In genomic region chr14:30131698-30132097, GRCh38 we compare ENCODE assay signal across 30 cellular contexts.
"Had no signal": no experiment of that assay in that cellular context is flagged by ENCODE, and none has a peak within 500 bp of the region (broad histone marks: within the 10 kb centered on the region; RNA-seq: fewer than 3 reads in every experiment).

No MANE protein-coding gene starts in this region.

- DNase-seq: activated CD4-positive, alpha-beta T cell treated with anti-CD3 and anti-CD28 coated beads for 4 hours; activated CD4-positive, alpha-beta T cell treated with anti-CD3 and anti-CD28 coated beads, Interleukin-2, amount 50 U/mL, for 4 hours; activated naive CD4-positive, alpha-beta T cell; activated T-cell treated with anti-CD3 and anti-CD28 coated beads for 4 hours; activated T-cell treated with anti-CD3 and anti-CD28 coated beads, Interleukin-2, amount 50 U/mL, for 72 hours; anterior cingulate cortex; foreskin keratinocyte; heart left ventricle; hypothalamus; immature natural killer cell; midbrain; naive thymus-derived CD4-positive, alpha-beta T cell; pancreas; retina; stimulated activated CD4-positive, alpha-beta T cell treated with anti-CD3 and anti-CD28 coated beads, Interleukin-12 subunit alpha, Interleukin-12 subunit beta, amount 100 ng/mL, for 4 hours; stimulated activated CD4-positive, alpha-beta T cell treated with anti-CD3 and anti-CD28 coated beads, Interleukin-4, amount 100 ng/mL, for 24 hours; stimulated activated naive CD8-positive, alpha-beta T cell treated with anti-CD3 and anti-CD28 coated beads, Interleukin-15, amount 100 ng/mL, for 72 hours; substantia nigra; thyroid gland; upper lobe of right lung had no signal

- H3K4me3 Mint-ChIP-seq: activated naive CD8-positive, alpha-beta T cell; activated T-cell treated with anti-CD3 and anti-CD28 coated beads, Interleukin-2, amount 50 U/mL, for 72 hours; central memory CD8-positive, alpha-beta T cell; dendritic cell treated with granulocyte-macrophage colony-stimulating factor and Interleukin-4, amounts not matched to agents 40 ng/mL and 50 ng/mL, for 4 days; immature natural killer cell; naive thymus-derived CD4-positive, alpha-beta T cell; neural crest cell; stimulated activated effector memory CD8-positive, alpha-beta T cell treated with anti-CD3 and anti-CD28 coated beads, Interleukin-12 subunit alpha, Interleukin-12 subunit beta, amount 100 ng/mL, for 72 hours; stimulated activated naive CD8-positive, alpha-beta T cell treated with anti-CD3 and anti-CD28 coated beads, Interleukin-15, amount 100 ng/mL, for 72 hours had no signal

- H3K4me1 Mint-ChIP-seq: central memory CD8-positive, alpha-beta T cell; immature natural killer cell; naive thymus-derived CD4-positive, alpha-beta T cell; stimulated activated effector memory CD8-positive, alpha-beta T cell treated with anti-CD3 and anti-CD28 coated beads, Interleukin-12 subunit alpha, Interleukin-12 subunit beta, amount 100 ng/mL, for 72 hours; stimulated activated naive CD8-positive, alpha-beta T cell treated with anti-CD3 and anti-CD28 coated beads, Interleukin-15, amount 100 ng/mL, for 72 hours had no signal

- H3K27me3 Mint-ChIP-seq: activated naive CD8-positive, alpha-beta T cell; central memory CD8-positive, alpha-beta T cell; dendritic cell treated with granulocyte-macrophage colony-stimulating factor and Interleukin-4, amounts not matched to agents 40 ng/mL and 50 ng/mL, for 4 days; naive thymus-derived CD4-positive, alpha-beta T cell; stimulated activated naive CD8-positive, alpha-beta T cell treated with anti-CD3 and anti-CD28 coated beads, Interleukin-15, amount 100 ng/mL, for 72 hours had no signal

- H3K4me3 ChIP-seq: esophagus muscularis mucosa, heart left ventricle, pancreas, prostate gland, skin epidermis, thyroid gland, upper lobe of right lung had no signal

- H3K4me1 ChIP-seq: esophagus muscularis mucosa, foreskin keratinocyte, heart left ventricle, prostate gland, thyroid gland, upper lobe of right lung had no signal

- H3K27me3 ChIP-seq: esophagus muscularis mucosa, foreskin keratinocyte, heart left ventricle, pancreas, thyroid gland, upper lobe of right lung had no signal

- H3K36me3 Mint-ChIP-seq: activated naive CD8-positive, alpha-beta T cell; immature natural killer cell; naive thymus-derived CD4-positive, alpha-beta T cell; stimulated activated effector memory CD8-positive, alpha-beta T cell treated with anti-CD3 and anti-CD28 coated beads, Interleukin-12 subunit alpha, Interleukin-12 subunit beta, amount 100 ng/mL, for 72 hours had no signal

- H3K27ac ChIP-seq: esophagus muscularis mucosa, foreskin keratinocyte, heart left ventricle, pancreas, prostate gland, skin epidermis, thyroid gland, upper lobe of right lung, VCaP had no signal

- H3K9me3 Mint-ChIP-seq: dendritic cell treated with granulocyte-macrophage colony-stimulating factor and Interleukin-4, amounts not matched to agents 40 ng/mL and 50 ng/mL, for 4 days; neural crest cell had no signal

- H3K36me3 ChIP-seq: esophagus muscularis mucosa, heart left ventricle, pancreas, prostate gland, thyroid gland, upper lobe of right lung had no signal

- H3K27ac Mint-ChIP-seq: activated naive CD8-positive, alpha-beta T cell; activated T-cell treated with anti-CD3 and anti-CD28 coated beads, Interleukin-2, amount 50 U/mL, for 72 hours; dendritic cell treated with granulocyte-macrophage colony-stimulating factor and Interleukin-4, amounts not matched to agents 40 ng/mL and 50 ng/mL, for 4 days; immature natural killer cell; naive thymus-derived CD4-positive, alpha-beta T cell; stimulated activated effector memory CD8-positive, alpha-beta T cell treated with anti-CD3 and anti-CD28 coated beads, Interleukin-12 subunit alpha, Interleukin-12 subunit beta, amount 100 ng/mL, for 72 hours; stimulated activated naive CD8-positive, alpha-beta T cell treated with anti-CD3 and anti-CD28 coated beads, Interleukin-15, amount 100 ng/mL, for 72 hours had no signal

- ATAC-seq: activated T-cell treated with anti-CD3 and anti-CD28 coated beads, Interleukin-2, amount 50 U/mL, for 72 hours; foreskin keratinocyte; heart left ventricle; naive thymus-derived CD4-positive, alpha-beta T cell; sciatic nerve; stimulated activated effector memory CD8-positive, alpha-beta T cell treated with anti-CD3 and anti-CD28 coated beads, Interleukin-12 subunit alpha, Interleukin-12 subunit beta, amount 100 ng/mL, for 72 hours; stimulated activated naive CD8-positive, alpha-beta T cell treated with anti-CD3 and anti-CD28 coated beads, Interleukin-15, amount 100 ng/mL, for 72 hours; upper lobe of right lung had no signal
